8 cellular contexts compared by ENCODE assay signal in genomic region chr12:109573914-109574244, GRCh38. TPM values are rescaled to one million over a fixed set of nuclear protein-coding genes. Genes with fewer than 3 reads are reported as not detected.
DNase-seq lines count a peak whose midpoint lies in the region; ATAC-seq, FAIRE-seq and TF ChIP-seq lines count a peak whose summit lies in the region.

No MANE protein-coding gene starts in this region.

- DNase-seq in BE2C (no peak), NCI-H1048 (lab: John Stamatoyannopoulos, UW) (no peak), cerebellar nuclear complex (lab: John Stamatoyannopoulos, UW) (no peak), SKM-1 (lab: John Stamatoyannopoulos, UW; ENCODE audit: unreplicated experiment) (no peak), GM12891 (ENCODE audit: insufficient read length, low spot score) (no peak)

- H3K36me3 ChIP-seq in BE2C (peaks cover 23% of the 10 kb centered on the region), muscle layer of duodenum (ENCODE audit: control insufficient read depth in 1 of 2, insufficient read depth in 2 of 2, low read length in 2 of 2) (peaks cover 19 to 26% of the 10 kb centered on the region in 2 donors)

- H3K36me3 Mint-ChIP-seq in brain, result peaks cover 46% of the 10 kb centered on the region

- no peaks in the 10 kb centered on the region for H3K9me3 ChIP-seq in BE2C
- no peaks in the 10 kb centered on the region for H3K9me3 ChIP-seq in muscle layer of duodenum (ENCODE audit: control insufficient read depth in 1 of 2, low read length in 2 of 2)

- H3K4me3 Mint-ChIP-seq in brain, result peak overlapping the region; percentile 90 to 98 (median 92)

- no peak for TF ChIP-seq POLR2A in GM12891 (IDR thresholded peaks at IDR 0.05; ENCODE audit: low read depth, low read length)

- peak overlapping the region; percentile 17 to 98 (median 97) for H3K27ac Mint-ChIP-seq in brain

- TF ChIP-seq CTCF in BE2C (IDR thresholded peaks at IDR 0.05; ENCODE audit: low read depth, low read length) (no peak), brain (conservative IDR thresholded peaks at IDR 0.05) (no peak)

- H3K27me3 ChIP-seq in BE2C (no peaks in the 10 kb centered on the region), muscle layer of duodenum (ENCODE audit: low read depth, low read length) (no peaks in the 10 kb centered on the region)

- peaks cover 56% of the 10 kb centered on the region for H3K4me1 Mint-ChIP-seq in brain

- H3K4me3 ChIP-seq in BE2C (ENCODE audit: low read depth, low read length) (peak overlapping the region; percentile 78), muscle layer of duodenum (ENCODE audit: low read depth in 1 of 2, low read length in 2 of 2) (peak overlapping the region; percentile 86 to 91)

- ATAC-seq in HG02938 (IDR thresholded peaks at IDR 0.05; ENCODE audit: unreplicated experiment), result peak; percentile 9

- no peak for FAIRE-seq in GM12891 (lab: Jason Lieb, UNC)

- no peaks in the 10 kb centered on the region for H3K4me1 ChIP-seq in BE2C
- H3K4me1 ChIP-seq in muscle layer of duodenum (ENCODE audit: control insufficient read depth in 1 of 2, insufficient read depth in 2 of 2, low read length in 2 of 2), result peaks cover 6 to 11% of the 10 kb centered on the region in 2 donors

- H3K27ac ChIP-seq in muscle layer of duodenum (ENCODE audit: low read length), result peak overlapping the region; percentile 12

- no peaks in the 10 kb centered on the region for H3K9me3 Mint-ChIP-seq in brain

- peaks cover 3% of the 10 kb centered on the region for H3K27me3 Mint-ChIP-seq in brain

TF ChIP-seq in GM12891, 5 proteins besides CTCF, POLR2A, EP300 and RAD21:
- TF ChIP-seq PAX5 (IDR thresholded peaks at IDR 0.05; ENCODE audit: insufficient read depth, low read length, severe bottlenecking) (no peak), SPI1 (IDR thresholded peaks at IDR 0.05; ENCODE audit: low read depth, low read length) (no peak), TAF1 (IDR thresholded peaks at IDR 0.05; ENCODE audit: low read depth, low read length) (no peak), POLR2AphosphoS5 (IDR thresholded peaks at IDR 0.05; ENCODE audit: low read depth, low read length) (no peak)

RNA-seq across cellular contexts. Expression of gene MVK, which starts 0.3 kb away (rescaled TPM):
- polyA plus RNA-seq in BE2C (2012; ENCODE audit: insufficient read depth, insufficient read length, low read depth), result 38.3 TPM
- 33.4 TPM for polyA plus RNA-seq in brain (ENCODE audit: insufficient read depth, low read depth, low replicate concordance)
- 19.9 TPM for polyA plus RNA-seq in GM12891 (2012; ENCODE audit: low read depth, missing spikeins)

RNA-seq across cellular contexts. Expression of gene MMAB, which starts 0.6 kb away (rescaled TPM):
- polyA plus RNA-seq in BE2C (2012; ENCODE audit: insufficient read depth, insufficient read length, low read depth), result 29.5 TPM
- 62.8 TPM for polyA plus RNA-seq in brain (ENCODE audit: insufficient read depth, low read depth, low replicate concordance)
- polyA plus RNA-seq in GM12891 (2012; ENCODE audit: low read depth, missing spikeins), result 66.1 TPM
